ENCODE assay signal across 9 cellular contexts in the genomic region with DNA sequence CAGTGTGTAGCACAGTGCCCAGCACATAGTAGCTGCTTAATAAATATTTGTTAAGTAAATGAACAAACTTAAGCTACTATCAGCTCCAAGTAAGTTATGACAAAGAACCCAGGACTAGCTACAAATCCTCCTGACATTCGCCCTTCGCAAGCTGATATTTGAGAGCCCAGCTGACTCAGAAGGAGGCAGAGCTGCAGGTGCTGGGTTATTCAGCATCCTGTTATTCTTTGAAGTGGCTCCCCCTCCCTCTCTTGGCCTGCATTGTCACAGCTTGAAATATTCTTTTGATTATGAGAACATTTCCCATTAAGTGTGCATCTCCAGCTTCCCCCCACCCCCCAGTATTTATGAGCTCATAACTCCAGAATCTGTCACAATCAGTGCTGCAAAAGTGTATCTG.
DNase-seq lines count a peak whose midpoint lies in the region; ATAC-seq and TF ChIP-seq lines count a peak whose summit lies in the region.
"Had no signal": no experiment of that assay in that cellular context is flagged by ENCODE, and none has a peak within 500 bp of the region (broad histone marks: within the 10 kb centered on the region; RNA-seq: fewer than 3 reads in every experiment).

No MANE protein-coding gene starts in this region.

- H3K4me3 ChIP-seq in AG09309 (ENCODE audit: control insufficient read depth, low read depth, low read length) (no peak overlapping the region), foreskin fibroblast (ENCODE audit: low read depth in 1 of 2, low read length in 2 of 2) (no peak overlapping the region), body of pancreas (no peak overlapping the region)
- H3K4me3 ChIP-seq: lower lobe of right lung had no signal

- H3K9me3 ChIP-seq in body of pancreas: no peaks in the 10 kb centered on the region
- H3K9me3 ChIP-seq: lower lobe of right lung had no signal

- TF ChIP-seq POLR2A in body of pancreas (IDR thresholded peaks at IDR 0.05): no peak

- TF ChIP-seq CTCF in AG09309 (IDR thresholded peaks at IDR 0.05; ENCODE audit: control insufficient read depth, insufficient read depth, low read depth, low read length, missing control alignments) (peak; percentile 5), foreskin fibroblast (IDR thresholded peaks at IDR 0.05; ENCODE audit: low read depth, low read length) (no peak), body of pancreas (IDR thresholded peaks at IDR 0.05) (no peak)

- no peak for ATAC-seq in GM18520 (IDR thresholded peaks at IDR 0.05; ENCODE audit: unreplicated experiment)
- no peak for ATAC-seq in GM18498 (IDR thresholded peaks at IDR 0.05; ENCODE audit: unreplicated experiment)
- ATAC-seq in body of pancreas: no peak

- WGBS in body of pancreas, 2 donors: 69 to 71% methylated on average over 2 of the region's 2 CpGs

- intact Hi-C loops in body of pancreas (cut with DNase I): no loop called here

- H3K27ac ChIP-seq in body of pancreas: no peak overlapping the region
- H3K27ac ChIP-seq: lower lobe of right lung had no signal

- no peak for DNase-seq in AG09309 (ENCODE audit: low read depth)
- peak; percentile 89 for DNase-seq in M059J (ENCODE audit: low read depth)
- peak; percentile 35 to 47 for DNase-seq in activated CD4-positive, alpha-beta T cell treated with anti-CD3 and anti-CD28 coated beads, Interleukin-2, amount 50 U/mL, for 4 hours
- peak; percentile 60 to 71 for DNase-seq in foreskin fibroblast
- DNase-seq in amygdala (lab: John Stamatoyannopoulos, UW): no peak
- no peak for DNase-seq in body of pancreas
- DNase-seq: lower lobe of right lung had no signal

- H3K27me3 ChIP-seq in body of pancreas: no peaks in the 10 kb centered on the region

- H3K36me3 ChIP-seq in body of pancreas (replicated peaks in 1 of 2; ENCODE audit: insufficient read depth in 1 of 2, low read depth in 2 of 2): no peaks in the 10 kb centered on the region
- H3K36me3 ChIP-seq: lower lobe of right lung had no signal

- H3K4me1 ChIP-seq in body of pancreas: peaks cover 3% of the 10 kb centered on the region

Comparison
In these comparisons a context has a peak if more than half of its experiments do, and no peak if none do; other contexts are left out.
1. DNase-seq: peak in M059J (single experiment), activated CD4-positive, alpha-beta T cell treated with anti-CD3 and anti-CD28 coated beads, Interleukin-2, amount 50 U/mL, for 4 hours (2 of 2) and foreskin fibroblast (2 of 2); none in AG09309 (single experiment), amygdala (0 of 56) and body of pancreas (0 of 4).